In the genomic region with DNA sequence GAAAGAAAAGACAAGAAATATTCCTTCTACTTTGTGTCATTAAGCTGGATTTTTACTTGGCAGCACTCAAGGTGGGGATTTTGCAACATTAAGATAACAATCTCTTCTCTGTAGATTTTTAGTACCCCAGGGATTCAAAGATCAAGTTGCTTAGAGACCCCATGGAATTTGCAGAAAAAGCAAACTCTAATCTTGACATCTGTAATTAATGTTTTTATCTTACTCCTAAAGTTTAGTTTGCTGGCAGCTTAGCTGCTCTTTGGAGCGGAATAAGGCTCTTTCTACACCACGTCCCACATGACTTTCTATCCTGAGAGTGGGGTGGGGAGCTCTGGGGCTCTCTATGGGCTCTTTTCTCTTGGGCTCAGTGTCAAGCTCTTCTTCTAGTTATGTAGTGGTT, we compare ENCODE assay signal across 24 cellular contexts.
"Had no signal": no experiment of that assay in that cellular context is flagged by ENCODE, and none has a peak within 500 bp of the region (broad histone marks: within the 10 kb centered on the region; RNA-seq: fewer than 3 reads in every experiment).

No MANE protein-coding gene starts in this region.

- H3K4me1 Mint-ChIP-seq: activated CD4-positive, alpha-beta memory T cell treated with anti-CD3 and anti-CD28 coated beads, Interleukin-2, amount 10 ng/mL, durations not matched to agents 7 days and 5 days; activated CD8-positive, alpha-beta memory T cell treated with anti-CD3 and anti-CD28 coated beads, Interleukin-2, amount 10 ng/mL, durations not matched to agents 7 days and 5 days; activated naive CD8-positive, alpha-beta T cell treated with anti-CD3 and anti-CD28 coated beads for 36 hours; activated T-helper 17 cell treated with anti-CD3 and anti-CD28 coated beads, Interleukin-2, amount 50 U/mL, for 72 hours; central memory CD8-positive, alpha-beta T cell; stimulated activated naive B cell treated with anti-CD40 and anti-IgM and Interleukin-4, amounts not matched to agents 10 μg/mL and 1 μg/mL and 100 μg/mL, for 72 hours; T-cell; WTC11 had no signal

- H3K36me3 Mint-ChIP-seq: activated CD8-positive, alpha-beta memory T cell treated with anti-CD3 and anti-CD28 coated beads, Interleukin-2, amount 10 ng/mL, durations not matched to agents 7 days and 5 days; activated naive CD8-positive, alpha-beta T cell treated with anti-CD3 and anti-CD28 coated beads for 36 hours; naive thymus-derived CD4-positive, alpha-beta T cell; stimulated activated naive B cell treated with anti-CD40 and anti-IgM and Interleukin-4, amounts not matched to agents 10 μg/mL and 1 μg/mL and 100 μg/mL, for 72 hours; T-cell had no signal

- DNase-seq: activated CD4-positive, alpha-beta memory T cell treated with anti-CD3 and anti-CD28 coated beads, Interleukin-2, amount 10 ng/mL, durations not matched to agents 7 days and 5 days; activated CD4-positive, alpha-beta T cell treated with anti-CD3 and anti-CD28 coated beads for 4 hours; activated CD8-positive, alpha-beta memory T cell treated with anti-CD3 and anti-CD28 coated beads, Interleukin-2, amount 10 ng/mL, durations not matched to agents 7 days and 5 days; activated naive CD4-positive, alpha-beta T cell; activated naive CD8-positive, alpha-beta T cell treated with anti-CD3 and anti-CD28 coated beads for 36 hours; anterior cingulate cortex; foreskin fibroblast; glutamatergic neuron; kidney; mesendoderm; naive thymus-derived CD4-positive, alpha-beta T cell; pancreas; spleen; stimulated activated CD4-positive, alpha-beta T cell treated with anti-CD3 and anti-CD28 coated beads, Interleukin-4, amount 100 ng/mL, for 4 hours; stimulated activated naive B cell treated with anti-CD40 and anti-IgM and Interleukin-4, amounts not matched to agents 10 μg/mL and 1 μg/mL and 100 μg/mL, for 72 hours; substantia nigra; T-cell; transverse colon had no signal

- ATAC-seq: activated CD8-positive, alpha-beta memory T cell treated with anti-CD3 and anti-CD28 coated beads, Interleukin-2, amount 10 ng/mL, durations not matched to agents 7 days and 5 days; activated T-helper 17 cell treated with anti-CD3 and anti-CD28 coated beads, Interleukin-2, amount 50 U/mL, for 72 hours; esophagus mucosa; naive thymus-derived CD4-positive, alpha-beta T cell; stimulated activated naive B cell treated with anti-CD40 and anti-IgM and Interleukin-4, amounts not matched to agents 10 μg/mL and 1 μg/mL and 100 μg/mL, for 72 hours; T-cell; WTC11 had no signal

- H3K27ac ChIP-seq: coronary artery, pancreas, spleen, transverse colon, uterus had no signal

- H3K4me3 Mint-ChIP-seq: activated CD4-positive, alpha-beta memory T cell treated with anti-CD3 and anti-CD28 coated beads, Interleukin-2, amount 10 ng/mL, durations not matched to agents 7 days and 5 days; activated CD8-positive, alpha-beta memory T cell treated with anti-CD3 and anti-CD28 coated beads, Interleukin-2, amount 10 ng/mL, durations not matched to agents 7 days and 5 days; activated naive CD8-positive, alpha-beta T cell treated with anti-CD3 and anti-CD28 coated beads for 36 hours; activated T-helper 17 cell treated with anti-CD3 and anti-CD28 coated beads, Interleukin-2, amount 50 U/mL, for 72 hours; central memory CD8-positive, alpha-beta T cell; naive thymus-derived CD4-positive, alpha-beta T cell; stimulated activated naive B cell treated with anti-CD40 and anti-IgM and Interleukin-4, amounts not matched to agents 10 μg/mL and 1 μg/mL and 100 μg/mL, for 72 hours; T-cell; WTC11 had no signal

- H3K36me3 ChIP-seq: pancreas, spleen, transverse colon, uterus had no signal

- H3K27me3 ChIP-seq: pancreas, transverse colon, uterus had no signal

- H3K9me3 ChIP-seq: transverse colon, uterus had no signal

- H3K9me3 Mint-ChIP-seq: central memory CD8-positive, alpha-beta T cell had no signal

- H3K27ac Mint-ChIP-seq: activated CD4-positive, alpha-beta memory T cell treated with anti-CD3 and anti-CD28 coated beads, Interleukin-2, amount 10 ng/mL, durations not matched to agents 7 days and 5 days; activated CD8-positive, alpha-beta memory T cell treated with anti-CD3 and anti-CD28 coated beads, Interleukin-2, amount 10 ng/mL, durations not matched to agents 7 days and 5 days; activated naive CD8-positive, alpha-beta T cell treated with anti-CD3 and anti-CD28 coated beads for 36 hours; activated T-helper 17 cell treated with anti-CD3 and anti-CD28 coated beads, Interleukin-2, amount 50 U/mL, for 72 hours; naive thymus-derived CD4-positive, alpha-beta T cell; stimulated activated naive B cell treated with anti-CD40 and anti-IgM and Interleukin-4, amounts not matched to agents 10 μg/mL and 1 μg/mL and 100 μg/mL, for 72 hours; T-cell; WTC11 had no signal

- H3K4me3 ChIP-seq: coronary artery, pancreas, spleen, transverse colon, uterus had no signal

- H3K4me1 ChIP-seq: pancreas, spleen, transverse colon, uterus had no signal
